Comparison of ENCODE assay signal across 8 cellular contexts in the genomic region with DNA sequence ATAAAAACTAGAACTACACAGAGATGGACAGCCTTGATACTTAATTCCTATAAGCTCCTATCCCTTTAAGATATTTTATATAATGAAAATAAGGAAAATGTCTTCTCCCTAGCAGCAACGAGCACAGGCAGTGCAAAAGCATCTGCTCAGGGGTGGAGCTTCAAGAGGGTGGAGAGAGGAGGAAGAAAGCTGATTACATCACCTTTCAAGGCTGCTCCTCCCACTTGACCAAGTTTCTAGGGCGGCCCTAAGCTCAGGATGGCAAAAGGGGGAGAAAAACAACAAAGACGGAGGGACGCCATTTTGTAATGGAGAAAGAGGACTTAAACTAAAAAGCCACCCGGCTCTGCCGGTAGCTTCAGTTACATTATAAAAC. TPM values are rescaled to one million over a fixed set of nuclear protein-coding genes. Genes with fewer than 3 reads are reported as not detected.
DNase-seq lines count a peak whose midpoint lies in the region; ATAC-seq and TF ChIP-seq lines count a peak whose summit lies in the region.

No MANE protein-coding gene starts in this region.

- peaks cover 23% of the 10 kb centered on the region for H3K4me1 ChIP-seq in HUES6 (ENCODE audit: control insufficient read depth, insufficient read depth, low read length)
- no peaks in the 10 kb centered on the region for H3K4me1 ChIP-seq in NT2/D1 (ENCODE audit: insufficient read depth, insufficient read length)
- peaks cover 2% of the 10 kb centered on the region for H3K4me1 ChIP-seq in endodermal cell (ENCODE audit: control insufficient read depth, insufficient read depth, low read length)
- peaks cover 7% of the 10 kb centered on the region for H3K4me1 ChIP-seq in mesenchymal stem cell (ENCODE audit: control insufficient read depth, insufficient read depth, low read depth, low read length)

- TF ChIP-seq CTCF in BJ (IDR thresholded peaks at IDR 0.05; ENCODE audit: insufficient read depth, low read depth, low read length): no peak
- TF ChIP-seq CTCF in endodermal cell (conservative IDR thresholded peaks at IDR 0.05): no peak

- H3K27ac Mint-ChIP-seq in endodermal cell: peak overlapping the region; percentile 100

- H3K9ac ChIP-seq in HUES6 (ENCODE audit: low read length) (peak overlapping the region; percentile 98), NT2/D1 (ENCODE audit: insufficient read length, low read depth) (peak overlapping the region; percentile 63), endodermal cell (ENCODE audit: extremely low read depth, low read length, poor library complexity, severe bottlenecking) (peak overlapping the region; percentile 100), mesenchymal stem cell (ENCODE audit: low read length) (peak overlapping the region; percentile 100)

- H3K18ac ChIP-seq in mesenchymal stem cell (ENCODE audit: low read depth in 1 of 2, low read length in 2 of 2): no peak overlapping the region

- no peak overlapping the region for H4K8ac ChIP-seq in mesenchymal stem cell (ENCODE audit: low read length)

- WGBS in endodermal cell (ENCODE audit: insufficient coverage in 1 of 2, insufficient read length in 1 of 2), 2 experiments: 0 to 3% methylated on average over 1 to 6 of the region's 6 CpGs
- no CpG with 5 or more reads among the region's 6 CpGs for WGBS in mesenchymal stem cell

- peaks cover 39% of the 10 kb centered on the region for H3K36me3 Mint-ChIP-seq in endodermal cell (ENCODE audit: low read depth)

- H3K4me3 Mint-ChIP-seq in endodermal cell: peak overlapping the region; percentile 99

- H3K79me1 ChIP-seq in mesenchymal stem cell (replicated peaks; ENCODE audit: low read length, poor library complexity, severe bottlenecking): peaks cover 7% of the 10 kb centered on the region

- H3K23ac ChIP-seq in mesenchymal stem cell (ENCODE audit: low read length in 2 of 2): no peak overlapping the region

- peak overlapping the region; percentile 72 for H3K4me2 ChIP-seq in mesenchymal stem cell (ENCODE audit: low read length, poor library complexity, severe bottlenecking)

- H2AFZ ChIP-seq in mesenchymal stem cell (ENCODE audit: low read depth, low read length): no peak overlapping the region

- no peaks in the 10 kb centered on the region for H3K27me3 Mint-ChIP-seq in endodermal cell (ENCODE audit: insufficient read depth)

- H3K36me3 ChIP-seq in BJ (ENCODE audit: control insufficient read depth, insufficient read depth, low read length) (peaks cover 7% of the 10 kb centered on the region), HUES6 (ENCODE audit: control insufficient read depth, insufficient read depth, low read length) (peaks cover 52% of the 10 kb centered on the region), NT2/D1 (ENCODE audit: insufficient read depth, insufficient read length, low read length) (peaks cover 67% of the 10 kb centered on the region), endodermal cell (ENCODE audit: control insufficient read depth, insufficient read depth, low read length) (peaks cover 58% of the 10 kb centered on the region), mesenchymal stem cell (ENCODE audit: control insufficient read depth in 1 of 2, insufficient read depth in 2 of 2, low read depth in 1 of 2, low read length in 2 of 2) (peaks cover 7 to 37% of the 10 kb centered on the region in 2 experiments)

- DNase-seq in BJ (ENCODE audit: low read depth) (peak; percentile 94), NT2/D1 (ENCODE audit: low read depth, low spot score) (peak; percentile 89), endodermal cell (peak; percentile 89), mesenchymal stem cell (peak; percentile 98)
- DNase-seq in activated CD8-positive, alpha-beta memory T cell treated with anti-CD3 and anti-CD28 coated beads, Interleukin-2, amount 50 U/mL, for 1 hour (ENCODE audit: extremely low read depth): peak; percentile 87
- peak; percentile 57 for DNase-seq in stimulated activated CD8-positive, alpha-beta memory T cell treated with anti-CD3 and anti-CD28 coated beads, Interleukin-12 subunit alpha, Interleukin-12 subunit beta, amount 100 ng/mL, for 4 hours (ENCODE audit: low read depth)

- H3K4ac ChIP-seq in mesenchymal stem cell (ENCODE audit: low read depth in 1 of 2, low read length in 2 of 2): no peak overlapping the region

- H4K91ac ChIP-seq in mesenchymal stem cell (ENCODE audit: low read length): no peak overlapping the region

- CTCF ChIA-PET in BJ (lab: Yijun Ruan, JAX): interaction anchor here (0.7 to 1.2 kb wide), 3 partner anchors 18 to 133 kb away, joined by 3 read pairs; no protein-coding TSS in a partner anchor

- H2BK15ac ChIP-seq in mesenchymal stem cell (ENCODE audit: low read depth, poor library complexity, severe bottlenecking): no peak overlapping the region

- H2BK12ac ChIP-seq in mesenchymal stem cell (ENCODE audit: low read length in 2 of 2): no peak overlapping the region

- peaks cover 23% of the 10 kb centered on the region for H3K4me1 Mint-ChIP-seq in endodermal cell

- H3K27me3 ChIP-seq in BJ (ENCODE audit: control insufficient read depth, insufficient read depth, low read length) (no peaks in the 10 kb centered on the region), HUES6 (ENCODE audit: control insufficient read depth, insufficient read depth, low read length) (no peaks in the 10 kb centered on the region), NT2/D1 (ENCODE audit: insufficient read depth, insufficient read length) (no peaks in the 10 kb centered on the region), endodermal cell (ENCODE audit: control insufficient read depth, insufficient read depth, low read length, poor library complexity, severe bottlenecking) (no peaks in the 10 kb centered on the region), mesenchymal stem cell (ENCODE audit: control insufficient read depth in 1 of 2, insufficient read depth in 1 of 2, low read length in 2 of 2) (no peaks in the 10 kb centered on the region)

- H3K14ac ChIP-seq in mesenchymal stem cell (ENCODE audit: low read length in 2 of 2): no peak overlapping the region

- peak overlapping the region; percentile 87 for H3K4me3 ChIP-seq in BJ (ENCODE audit: low read depth, low read length)
- peak overlapping the region; percentile 82 for H3K4me3 ChIP-seq in HUES6 (ENCODE audit: low read depth, low read length)
- peak overlapping the region; percentile 12 for H3K4me3 ChIP-seq in NT2/D1 (ENCODE audit: insufficient read length, low read depth)
- H3K4me3 ChIP-seq in endodermal cell (ENCODE audit: low read length): peak overlapping the region; percentile 92
- peak overlapping the region in 1 of 2 experiments; percentile 97 for H3K4me3 ChIP-seq in mesenchymal stem cell (ENCODE audit: insufficient read depth in 1 of 2, low read depth in 1 of 2, low read length in 2 of 2)

- H2BK5ac ChIP-seq in mesenchymal stem cell (ENCODE audit: low read depth, low read length, poor library complexity, severe bottlenecking): no peak overlapping the region

- POLR2A ChIA-PET in BJ (lab: Charles Lee): interaction anchor here (0.6 to 1.4 kb wide), 13 partner anchors 9 to 1567 kb away, joined by 3 to 30 read pairs (median 9); a partner anchor contains a TSS

- H3K27ac ChIP-seq in HUES6 (ENCODE audit: low read depth, low read length) (peak overlapping the region; percentile 96), endodermal cell (ENCODE audit: low read depth, low read length) (peak overlapping the region; percentile 99), mesenchymal stem cell (ENCODE audit: low read length, poor library complexity, severe bottlenecking) (peak overlapping the region; percentile 97)

- no peaks in the 10 kb centered on the region for H3K9me3 ChIP-seq in HUES6 (ENCODE audit: control insufficient read depth, insufficient read depth, low read depth, low read length)
- no peaks in the 10 kb centered on the region for H3K9me3 ChIP-seq in NT2/D1 (ENCODE audit: insufficient read depth, low read length)
- H3K9me3 ChIP-seq in endodermal cell (ENCODE audit: control insufficient read depth, low read length): no peaks in the 10 kb centered on the region
- no peaks in the 10 kb centered on the region for H3K9me3 ChIP-seq in mesenchymal stem cell (ENCODE audit: control insufficient read depth, low read length)

- no peak overlapping the region for H2AK5ac ChIP-seq in mesenchymal stem cell (ENCODE audit: low read length, severe bottlenecking)

- ATAC-seq in GM19438 (IDR thresholded peaks at IDR 0.05; ENCODE audit: low read depth, unreplicated experiment): peak; percentile 41

- no peaks in the 10 kb centered on the region for H3K9me3 Mint-ChIP-seq in endodermal cell

- no peak overlapping the region for H2BK120ac ChIP-seq in mesenchymal stem cell (ENCODE audit: low read depth, low read length)

RNA-seq across cellular contexts. Expression of a gene that starts 2.2 kb away (rescaled TPM):
- polyA plus RNA-seq in BJ (2011; rRNA removed): 27.0 and 32.2 TPM in 2 replicates
- polyA minus RNA-seq in BJ (2011; rRNA and poly(A)+ RNA removed): 49.2 and 50.6 TPM in 2 replicates
- 100 to 1,000 TPM; 122 to 126 TPM for total RNA-seq in endodermal cell
- 43.2 TPM for polyA plus RNA-seq in endodermal cell (2013, experiment 1 of 2)
- polyA plus RNA-seq in endodermal cell (2013, experiment 2 of 2): 41.9 TPM
- polyA plus RNA-seq in mesenchymal stem cell (2013, experiment 1 of 2): 55.9 TPM
- polyA plus RNA-seq in mesenchymal stem cell (2013, experiment 2 of 2): 52.8 TPM

RNA-seq across cellular contexts. Expression of a gene that starts 2.8 kb away (rescaled TPM):
- 58.7 and 69.3 TPM in 2 replicates for polyA plus RNA-seq in BJ (2011; rRNA removed)
- polyA minus RNA-seq in BJ (2011; rRNA and poly(A)+ RNA removed): 32.8 and 53.6 TPM in 2 replicates
- total RNA-seq in endodermal cell: 10 to 100 TPM; 37.6 to 39.7 TPM
- polyA plus RNA-seq in endodermal cell (2013, experiment 1 of 2): 48.6 TPM
- 45.3 TPM for polyA plus RNA-seq in endodermal cell (2013, experiment 2 of 2)
- 38.7 TPM for polyA plus RNA-seq in mesenchymal stem cell (2013, experiment 1 of 2)
- polyA plus RNA-seq in mesenchymal stem cell (2013, experiment 2 of 2): 39.7 TPM

RNA-seq across cellular contexts. Expression of a gene that starts 11.8 kb away (rescaled TPM):
- polyA plus RNA-seq in BJ (2011; rRNA removed): 5.5 and 6.8 TPM in 2 replicates
- polyA minus RNA-seq in BJ (2011; rRNA and poly(A)+ RNA removed): 6.5 and 6.9 TPM in 2 replicates
- 10 to 100 TPM; 31.6 to 38.0 TPM for total RNA-seq in endodermal cell
- 87.3 TPM for polyA plus RNA-seq in endodermal cell (2013, experiment 1 of 2)
- 72.0 TPM for polyA plus RNA-seq in endodermal cell (2013, experiment 2 of 2)
- polyA plus RNA-seq in mesenchymal stem cell (2013, experiment 1 of 2): 14.3 TPM
- 13.5 TPM for polyA plus RNA-seq in mesenchymal stem cell (2013, experiment 2 of 2)

RNA-seq across cellular contexts. Expression of a gene that starts 32.1 kb away (rescaled TPM):
- 5.4 and 6.0 TPM in 2 replicates for polyA plus RNA-seq in BJ (2011; rRNA removed)
- polyA minus RNA-seq in BJ (2011; rRNA and poly(A)+ RNA removed): 8.1 and 13.6 TPM in 2 replicates
- 10 to 100 TPM; 17.9 to 24.3 TPM for total RNA-seq in endodermal cell
- 16.9 TPM for polyA plus RNA-seq in endodermal cell (2013, experiment 1 of 2)
- polyA plus RNA-seq in endodermal cell (2013, experiment 2 of 2): 16.7 TPM
- polyA plus RNA-seq in mesenchymal stem cell (2013, experiment 1 of 2): 13.6 TPM
- 14.4 TPM for polyA plus RNA-seq in mesenchymal stem cell (2013, experiment 2 of 2)

RNA-seq across cellular contexts. Expression of a gene that starts 43.6 kb away (rescaled TPM):
- 30.0 and 37.9 TPM in 2 replicates for polyA plus RNA-seq in BJ (2011; rRNA removed)
- 48.5 and 54.9 TPM in 2 replicates for polyA minus RNA-seq in BJ (2011; rRNA and poly(A)+ RNA removed)
- total RNA-seq in endodermal cell: 10 to 100 TPM; 84.9 to 89.3 TPM
- polyA plus RNA-seq in endodermal cell (2013, experiment 1 of 2): 65.6 TPM
- polyA plus RNA-seq in endodermal cell (2013, experiment 2 of 2): 62.9 TPM
- 50.0 TPM for polyA plus RNA-seq in mesenchymal stem cell (2013, experiment 1 of 2)
- 49.7 TPM for polyA plus RNA-seq in mesenchymal stem cell (2013, experiment 2 of 2)
